In genomic region chr3:129425619-129426018, GRCh38 we compare ENCODE assay signal across 19 cellular contexts. TPM values are rescaled to one million over a fixed set of nuclear protein-coding genes. Genes with fewer than 3 reads are reported as not detected.
"Had no signal": no experiment of that assay in that cellular context is flagged by ENCODE, and none has a peak within 500 bp of the region (broad histone marks: within the 10 kb centered on the region; RNA-seq: fewer than 3 reads in every experiment).

No MANE protein-coding gene starts in this region.

- H3K36me3 Mint-ChIP-seq: natural killer cell had no signal

- H3K27me3 Mint-ChIP-seq: stimulated activated naive B cell treated with anti-CD40 and anti-IgM and Interleukin-4, amounts not matched to agents 10 μg/mL and 1 μg/mL and 100 μg/mL, for 72 hours had no signal

- H3K9me3 Mint-ChIP-seq: activated naive CD4-positive, alpha-beta T cell treated with anti-CD3 and anti-CD28 coated beads, Interleukin-2, amount 50 U/mL, for 24 hours; activated T-helper 2 cell treated with anti-CD3 and anti-CD28 coated beads, Interferon-gamma antibody, Interleukin-2, Interleukin-4, amounts not matched to agents 10 μg/mL and 5 μg/mL and 100 μg/mL, durations not matched to agents 14 hours and 24 hours and 36 hours; endodermal cell; natural killer cell; type B pancreatic cell had no signal

- H3K9me3 ChIP-seq: gastroesophageal sphincter, heart right ventricle, left lung, right atrium auricular region had no signal

- H3K36me3 ChIP-seq: cardiac muscle cell had no signal

- H3K4me3 ChIP-seq: cardiac muscle cell, dorsolateral prefrontal cortex, gastroesophageal sphincter, heart right ventricle, left lung, right atrium auricular region had no signal

- H3K4me3 Mint-ChIP-seq: activated naive CD4-positive, alpha-beta T cell treated with anti-CD3 and anti-CD28 coated beads, Interleukin-2, amount 50 U/mL, for 24 hours; endodermal cell; natural killer cell; type B pancreatic cell had no signal

- H3K27me3 ChIP-seq: dorsolateral prefrontal cortex, heart right ventricle, left lung, right atrium auricular region had no signal

- DNase-seq: heart right ventricle; left lung; mesenchymal stem cell; natural killer cell; stimulated activated CD4-positive, alpha-beta T cell treated with anti-CD3 and anti-CD28 coated beads, Interleukin-15, amount 100 ng/mL, for 24 hours; stimulated activated CD4-positive, alpha-beta T cell treated with anti-CD3 and anti-CD28 coated beads, Interleukin-4, amount 100 ng/mL, for 1 hour; stimulated activated naive B cell treated with anti-CD40 and anti-IgM and Interleukin-4, amounts not matched to agents 10 μg/mL and 1 μg/mL and 100 μg/mL, for 72 hours; substantia nigra; T-helper 2 cell had no signal

- ATAC-seq: gastroesophageal sphincter; heart right ventricle; left lung; natural killer cell; stimulated activated naive B cell treated with anti-CD40 and anti-IgM and Interleukin-4, amounts not matched to agents 10 μg/mL and 1 μg/mL and 100 μg/mL, for 72 hours had no signal

- H3K27ac Mint-ChIP-seq: activated naive CD4-positive, alpha-beta T cell treated with anti-CD3 and anti-CD28 coated beads, Interleukin-2, amount 50 U/mL, for 24 hours; activated T-helper 2 cell treated with anti-CD3 and anti-CD28 coated beads, Interferon-gamma antibody, Interleukin-2, Interleukin-4, amounts not matched to agents 10 μg/mL and 5 μg/mL and 100 μg/mL, durations not matched to agents 14 hours and 24 hours and 36 hours; endodermal cell; natural killer cell; stimulated activated naive B cell treated with anti-CD40 and anti-IgM and Interleukin-4, amounts not matched to agents 10 μg/mL and 1 μg/mL and 100 μg/mL, for 72 hours; type B pancreatic cell had no signal

RNA-seq across cellular contexts. Expression of gene EFCAB12, which starts 2.8 kb away (rescaled TPM):
- total RNA-seq: epithelial cell of proximal tubule, skeletal muscle tissue had no signal
